In the genomic region with DNA sequence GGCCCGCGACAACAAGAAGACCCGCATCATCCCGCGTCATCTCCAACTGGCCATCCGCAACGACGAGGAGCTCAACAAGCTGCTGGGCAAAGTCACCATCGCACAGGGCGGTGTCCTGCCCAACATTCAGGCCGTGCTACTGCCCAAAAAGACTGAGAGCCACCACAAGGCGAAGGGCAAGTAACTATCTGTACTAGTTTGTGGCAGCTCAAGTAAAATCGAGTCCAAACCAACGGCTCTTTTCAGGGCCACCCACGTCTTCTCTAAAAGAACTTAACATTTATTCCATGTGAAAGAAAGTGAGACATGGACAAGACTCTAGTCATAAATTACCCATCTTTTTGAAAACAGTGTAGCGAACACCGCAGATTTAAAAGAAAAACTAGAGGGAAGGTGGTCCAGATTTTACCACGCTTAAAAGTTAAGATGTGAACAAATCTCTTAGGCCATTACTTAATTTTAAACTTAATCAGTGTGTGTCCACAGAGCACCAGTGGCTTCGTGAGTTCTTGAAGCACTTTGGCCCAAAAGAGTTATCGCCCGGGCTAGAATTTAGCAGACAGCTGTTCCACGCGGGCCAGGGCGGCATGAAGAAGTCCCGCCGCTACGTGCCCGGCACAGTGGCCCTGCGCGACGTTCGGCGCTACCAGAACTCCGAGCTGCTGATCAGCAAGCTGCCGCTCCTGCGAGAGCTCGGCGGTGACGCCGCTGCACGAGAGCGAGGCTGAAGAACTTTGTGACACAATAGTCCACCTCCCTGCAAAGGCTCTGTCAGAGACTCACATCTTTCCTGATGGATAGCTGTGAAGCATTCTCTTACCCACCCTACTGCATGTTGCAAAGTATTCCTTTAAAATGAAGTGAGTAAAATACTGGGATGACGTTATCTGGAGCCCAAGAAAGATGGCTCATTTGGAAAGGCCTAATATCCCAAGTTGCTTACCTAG, we compare ENCODE assay signal across 1 cellular context.
TF ChIP-seq lines count a peak whose summit lies in the region.

No MANE protein-coding gene starts in this region.

TF ChIP-seq in H1, 55 proteins besides CTCF, POLR2A, EP300 and RAD21 (continued from another document):
- no peak for TF ChIP-seq YY1 (IDR thresholded peaks at IDR 0.05; ENCODE audit: low read depth, low read length)
- TF ChIP-seq, protein P1, sequence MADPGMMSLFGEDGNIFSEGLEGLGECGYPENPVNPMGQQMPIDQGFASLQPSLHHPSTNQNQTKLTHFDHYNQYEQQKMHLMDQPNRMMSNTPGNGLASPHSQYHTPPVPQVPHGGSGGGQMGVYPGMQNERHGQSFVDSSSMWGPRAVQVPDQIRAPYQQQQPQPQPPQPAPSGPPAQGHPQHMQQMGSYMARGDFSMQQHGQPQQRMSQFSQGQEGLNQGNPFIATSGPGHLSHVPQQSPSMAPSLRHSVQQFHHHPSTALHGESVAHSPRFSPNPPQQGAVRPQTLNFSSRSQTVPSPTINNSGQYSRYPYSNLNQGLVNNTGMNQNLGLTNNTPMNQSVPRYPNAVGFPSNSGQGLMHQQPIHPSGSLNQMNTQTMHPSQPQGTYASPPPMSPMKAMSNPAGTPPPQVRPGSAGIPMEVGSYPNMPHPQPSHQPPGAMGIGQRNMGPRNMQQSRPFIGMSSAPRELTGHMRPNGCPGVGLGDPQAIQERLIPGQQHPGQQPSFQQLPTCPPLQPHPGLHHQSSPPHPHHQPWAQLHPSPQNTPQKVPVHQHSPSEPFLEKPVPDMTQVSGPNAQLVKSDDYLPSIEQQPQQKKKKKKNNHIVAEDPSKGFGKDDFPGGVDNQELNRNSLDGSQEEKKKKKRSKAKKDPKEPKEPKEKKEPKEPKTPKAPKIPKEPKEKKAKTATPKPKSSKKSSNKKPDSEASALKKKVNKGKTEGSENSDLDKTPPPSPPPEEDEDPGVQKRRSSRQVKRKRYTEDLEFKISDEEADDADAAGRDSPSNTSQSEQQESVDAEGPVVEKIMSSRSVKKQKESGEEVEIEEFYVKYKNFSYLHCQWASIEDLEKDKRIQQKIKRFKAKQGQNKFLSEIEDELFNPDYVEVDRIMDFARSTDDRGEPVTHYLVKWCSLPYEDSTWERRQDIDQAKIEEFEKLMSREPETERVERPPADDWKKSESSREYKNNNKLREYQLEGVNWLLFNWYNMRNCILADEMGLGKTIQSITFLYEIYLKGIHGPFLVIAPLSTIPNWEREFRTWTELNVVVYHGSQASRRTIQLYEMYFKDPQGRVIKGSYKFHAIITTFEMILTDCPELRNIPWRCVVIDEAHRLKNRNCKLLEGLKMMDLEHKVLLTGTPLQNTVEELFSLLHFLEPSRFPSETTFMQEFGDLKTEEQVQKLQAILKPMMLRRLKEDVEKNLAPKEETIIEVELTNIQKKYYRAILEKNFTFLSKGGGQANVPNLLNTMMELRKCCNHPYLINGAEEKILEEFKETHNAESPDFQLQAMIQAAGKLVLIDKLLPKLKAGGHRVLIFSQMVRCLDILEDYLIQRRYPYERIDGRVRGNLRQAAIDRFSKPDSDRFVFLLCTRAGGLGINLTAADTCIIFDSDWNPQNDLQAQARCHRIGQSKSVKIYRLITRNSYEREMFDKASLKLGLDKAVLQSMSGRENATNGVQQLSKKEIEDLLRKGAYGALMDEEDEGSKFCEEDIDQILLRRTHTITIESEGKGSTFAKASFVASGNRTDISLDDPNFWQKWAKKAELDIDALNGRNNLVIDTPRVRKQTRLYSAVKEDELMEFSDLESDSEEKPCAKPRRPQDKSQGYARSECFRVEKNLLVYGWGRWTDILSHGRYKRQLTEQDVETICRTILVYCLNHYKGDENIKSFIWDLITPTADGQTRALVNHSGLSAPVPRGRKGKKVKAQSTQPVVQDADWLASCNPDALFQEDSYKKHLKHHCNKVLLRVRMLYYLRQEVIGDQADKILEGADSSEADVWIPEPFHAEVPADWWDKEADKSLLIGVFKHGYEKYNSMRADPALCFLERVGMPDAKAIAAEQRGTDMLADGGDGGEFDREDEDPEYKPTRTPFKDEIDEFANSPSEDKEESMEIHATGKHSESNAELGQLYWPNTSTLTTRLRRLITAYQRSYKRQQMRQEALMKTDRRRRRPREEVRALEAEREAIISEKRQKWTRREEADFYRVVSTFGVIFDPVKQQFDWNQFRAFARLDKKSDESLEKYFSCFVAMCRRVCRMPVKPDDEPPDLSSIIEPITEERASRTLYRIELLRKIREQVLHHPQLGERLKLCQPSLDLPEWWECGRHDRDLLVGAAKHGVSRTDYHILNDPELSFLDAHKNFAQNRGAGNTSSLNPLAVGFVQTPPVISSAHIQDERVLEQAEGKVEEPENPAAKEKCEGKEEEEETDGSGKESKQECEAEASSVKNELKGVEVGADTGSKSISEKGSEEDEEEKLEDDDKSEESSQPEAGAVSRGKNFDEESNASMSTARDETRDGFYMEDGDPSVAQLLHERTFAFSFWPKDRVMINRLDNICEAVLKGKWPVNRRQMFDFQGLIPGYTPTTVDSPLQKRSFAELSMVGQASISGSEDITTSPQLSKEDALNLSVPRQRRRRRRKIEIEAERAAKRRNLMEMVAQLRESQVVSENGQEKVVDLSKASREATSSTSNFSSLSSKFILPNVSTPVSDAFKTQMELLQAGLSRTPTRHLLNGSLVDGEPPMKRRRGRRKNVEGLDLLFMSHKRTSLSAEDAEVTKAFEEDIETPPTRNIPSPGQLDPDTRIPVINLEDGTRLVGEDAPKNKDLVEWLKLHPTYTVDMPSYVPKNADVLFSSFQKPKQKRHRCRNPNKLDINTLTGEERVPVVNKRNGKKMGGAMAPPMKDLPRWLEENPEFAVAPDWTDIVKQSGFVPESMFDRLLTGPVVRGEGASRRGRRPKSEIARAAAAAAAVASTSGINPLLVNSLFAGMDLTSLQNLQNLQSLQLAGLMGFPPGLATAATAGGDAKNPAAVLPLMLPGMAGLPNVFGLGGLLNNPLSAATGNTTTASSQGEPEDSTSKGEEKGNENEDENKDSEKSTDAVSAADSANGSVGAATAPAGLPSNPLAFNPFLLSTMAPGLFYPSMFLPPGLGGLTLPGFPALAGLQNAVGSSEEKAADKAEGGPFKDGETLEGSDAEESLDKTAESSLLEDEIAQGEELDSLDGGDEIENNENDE (IDR thresholded peaks at IDR 0.05; ENCODE audit: insufficient replicate concordance, low read length), result no peak
- 0 out of 2 replicates have a peak, but pooled peaks have one; percentile 5 for TF ChIP-seq CEBPB (IDR thresholded peaks at IDR 0.05; ENCODE audit: low read depth, low read length)
- TF ChIP-seq KDM1A (IDR thresholded peaks at IDR 0.05; ENCODE audit: borderline replicate concordance, low read length), result no peak
- no peak for TF ChIP-seq CBX5 (IDR thresholded peaks at IDR 0.05; ENCODE audit: low read depth, low read length)
- TF ChIP-seq ZNF274 (IDR thresholded peaks at IDR 0.05; ENCODE audit: borderline replicate concordance, extremely low read depth, low read length), result no peak
- no peak for TF ChIP-seq POU5F1 (IDR thresholded peaks at IDR 0.05; ENCODE audit: low read depth, low read length)
- peak; percentile 68 for TF ChIP-seq TAF1 (IDR thresholded peaks at IDR 0.05; ENCODE audit: low read depth, low read length)
- no peak; the same call in 1 of the 2 replicates for TF ChIP-seq TBP (IDR thresholded peaks at IDR 0.05; ENCODE audit: low read depth, low read length)
- no peak for TF ChIP-seq RFX5 (IDR thresholded peaks at IDR 0.05; ENCODE audit: borderline replicate concordance, low read depth, low read length)
- no peak for TF ChIP-seq JUN (IDR thresholded peaks at IDR 0.05; ENCODE audit: low read depth, low read length)
- no peak for TF ChIP-seq JUND (IDR thresholded peaks at IDR 0.05; ENCODE audit: low read length)
- TF ChIP-seq BRCA1 (IDR thresholded peaks at IDR 0.05; ENCODE audit: low read depth, low read length), result no peak
- no peak for TF ChIP-seq TEAD4 (IDR thresholded peaks at IDR 0.05; ENCODE audit: low read depth, low read length)
- no peak for TF ChIP-seq EGR1 (IDR thresholded peaks at IDR 0.05; ENCODE audit: borderline replicate concordance, low read depth, low read length)
- no peak for TF ChIP-seq SAP30 (IDR thresholded peaks at IDR 0.05; ENCODE audit: insufficient read depth, insufficient replicate concordance, low read length)
- no peak for TF ChIP-seq FOSL1 (IDR thresholded peaks at IDR 0.05; ENCODE audit: insufficient read depth, low read depth, low read length)
- no peak for TF ChIP-seq CTBP2 (IDR thresholded peaks at IDR 0.05; ENCODE audit: borderline replicate concordance, insufficient read depth, insufficient read length, low read length)
- TF ChIP-seq ASH2L (IDR thresholded peaks at IDR 0.05; ENCODE audit: low read length), result peak; percentile 25
- 0 out of 4 replicates have a peak, but pooled peaks of 1 of the 2 experiments have one; percentile 29 for TF ChIP-seq HDAC2 (IDR thresholded peaks at IDR 0.05; ENCODE audit: borderline replicate concordance in 1 of 2, low read depth in 2 of 2, low read length in 2 of 2)
- no peak for TF ChIP-seq EZH2 (IDR thresholded peaks at IDR 0.05; ENCODE audit: low read depth, low read length, severe bottlenecking)
- TF ChIP-seq HDAC6 (IDR thresholded peaks at IDR 0.05; ENCODE audit: low read depth, low read length), result no peak
- TF ChIP-seq BACH1 (IDR thresholded peaks at IDR 0.05; ENCODE audit: low read length), result no peak
- TF ChIP-seq RBBP5 (IDR thresholded peaks at IDR 0.05; ENCODE audit: borderline replicate concordance, low read depth, low read length), result no peak
- TF ChIP-seq SP1 (IDR thresholded peaks at IDR 0.05; ENCODE audit: low read depth, low read length), result no peak
- no peak for TF ChIP-seq TCF12 (IDR thresholded peaks at IDR 0.05; ENCODE audit: low read depth, low read length)
- peak; percentile 96 for TF ChIP-seq SIRT6 (IDR thresholded peaks at IDR 0.05; ENCODE audit: low read length)
- TF ChIP-seq SRF (IDR thresholded peaks at IDR 0.05; ENCODE audit: low read depth, low read length), result no peak
- TF ChIP-seq PHF8 (conservative IDR thresholded peaks at IDR 0.05; ENCODE audit: low read depth, low read length), result 0 out of 2 replicates have a peak, but pooled peaks have one; percentile 31
- no peak for TF ChIP-seq KDM4A (IDR thresholded peaks at IDR 0.05; ENCODE audit: low read depth, low read length, severe bottlenecking)
- TF ChIP-seq, protein P2, sequence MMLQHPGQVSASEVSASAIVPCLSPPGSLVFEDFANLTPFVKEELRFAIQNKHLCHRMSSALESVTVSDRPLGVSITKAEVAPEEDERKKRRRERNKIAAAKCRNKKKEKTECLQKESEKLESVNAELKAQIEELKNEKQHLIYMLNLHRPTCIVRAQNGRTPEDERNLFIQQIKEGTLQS (IDR thresholded peaks at IDR 0.05; ENCODE audit: insufficient read depth, low read depth, low read length), result no peak
- TF ChIP-seq, protein P3, sequence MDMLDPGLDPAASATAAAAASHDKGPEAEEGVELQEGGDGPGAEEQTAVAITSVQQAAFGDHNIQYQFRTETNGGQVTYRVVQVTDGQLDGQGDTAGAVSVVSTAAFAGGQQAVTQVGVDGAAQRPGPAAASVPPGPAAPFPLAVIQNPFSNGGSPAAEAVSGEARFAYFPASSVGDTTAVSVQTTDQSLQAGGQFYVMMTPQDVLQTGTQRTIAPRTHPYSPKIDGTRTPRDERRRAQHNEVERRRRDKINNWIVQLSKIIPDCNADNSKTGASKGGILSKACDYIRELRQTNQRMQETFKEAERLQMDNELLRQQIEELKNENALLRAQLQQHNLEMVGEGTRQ (IDR thresholded peaks at IDR 0.05; ENCODE audit: low read length), result no peak
- peak; percentile 8 to 72; a peak in 2 of 4 replicates for TF ChIP-seq SIN3A (conservative IDR thresholded peaks at IDR 0.05 in 1 of 2, IDR thresholded peaks at IDR 0.05 in 1 of 2; ENCODE audit: low read depth in 1 of 2, low read length in 2 of 2)
- no peak for TF ChIP-seq RXRA (IDR thresholded peaks at IDR 0.05; ENCODE audit: insufficient read depth, low read depth, low read length)
- no peak for TF ChIP-seq MAFK (IDR thresholded peaks at IDR 0.05; ENCODE audit: low read depth, low read length)
- TF ChIP-seq, protein P4, sequence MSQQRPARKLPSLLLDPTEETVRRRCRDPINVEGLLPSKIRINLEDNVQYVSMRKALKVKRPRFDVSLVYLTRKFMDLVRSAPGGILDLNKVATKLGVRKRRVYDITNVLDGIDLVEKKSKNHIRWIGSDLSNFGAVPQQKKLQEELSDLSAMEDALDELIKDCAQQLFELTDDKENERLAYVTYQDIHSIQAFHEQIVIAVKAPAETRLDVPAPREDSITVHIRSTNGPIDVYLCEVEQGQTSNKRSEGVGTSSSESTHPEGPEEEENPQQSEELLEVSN (IDR thresholded peaks at IDR 0.05), result no peak
- TF ChIP-seq CREB1 (IDR thresholded peaks at IDR 0.05), result 0 out of 2 replicates have a peak, but pooled peaks have one; percentile 26
